8 cellular contexts compared by ENCODE assay signal in the genomic region with DNA sequence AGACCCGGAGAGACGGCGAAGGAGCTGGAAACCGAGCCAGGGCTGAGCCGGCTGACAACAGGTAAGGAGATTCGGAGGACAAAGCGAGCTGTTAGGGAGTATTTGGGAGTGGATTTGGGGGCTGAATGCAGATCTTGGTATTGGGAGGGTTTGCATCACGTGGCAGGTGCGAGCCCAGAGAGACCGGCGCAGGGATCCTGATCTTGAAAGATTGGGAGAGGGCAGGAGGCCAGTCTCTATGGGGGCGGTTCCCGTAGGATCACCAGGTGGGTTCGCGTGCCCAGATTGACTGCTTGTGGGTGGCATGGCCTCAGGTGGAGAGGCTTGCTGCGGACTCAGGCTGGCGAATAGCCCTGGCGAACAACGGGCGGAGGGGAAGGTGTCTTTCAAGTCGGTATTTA. TPM values are rescaled to one million over a fixed set of nuclear protein-coding genes. Genes with fewer than 3 reads are reported as not detected.
DNase-seq lines count a peak whose midpoint lies in the region; ATAC-seq and TF ChIP-seq lines count a peak whose summit lies in the region.

No MANE protein-coding gene starts in this region.

- H3K36me3 Mint-ChIP-seq in CD4-positive, CD25-positive, alpha-beta regulatory T cell = peaks cover 5% of the 10 kb centered on the region

- H3K36me3 ChIP-seq in CD4-positive, CD25-positive, alpha-beta regulatory T cell (ENCODE audit: control insufficient read depth, insufficient read depth, low read length) = no peaks in the 10 kb centered on the region
- peaks cover 0 to 7% of the 10 kb centered on the region in 2 donors for H3K36me3 ChIP-seq in esophagus (ENCODE audit: control insufficient read depth in 2 of 2, insufficient read depth in 2 of 2, low read length in 1 of 2)
- H3K36me3 ChIP-seq in neutrophil = no peaks in the 10 kb centered on the region

- no peaks in the 10 kb centered on the region for H3K27me3 ChIP-seq in CD4-positive, CD25-positive, alpha-beta regulatory T cell (ENCODE audit: control insufficient read depth, insufficient read depth, low read length)
- H3K27me3 ChIP-seq in esophagus (ENCODE audit: control insufficient read depth in 1 of 2, insufficient read depth in 2 of 2, low read length in 2 of 2) (no peaks in the 10 kb centered on the region), neutrophil (peaks cover 78% of the 10 kb centered on the region)

- H3K4me3 ChIP-seq in CD4-positive, CD25-positive, alpha-beta regulatory T cell (ENCODE audit: low read depth, low read length) = no peak overlapping the region
- H3K4me3 ChIP-seq in esophagus (ENCODE audit: low read depth in 1 of 2, low read length in 2 of 2) (peak overlapping the region; percentile 55 to 56), neutrophil (ENCODE audit: low read depth in 1 of 2, low read length in 1 of 2) (peak overlapping the region; percentile 49 to 67)

- peaks cover 4 to 38% (median 19%) of the 10 kb centered on the region in 4 donors for H3K4me1 Mint-ChIP-seq in CD4-positive, CD25-positive, alpha-beta regulatory T cell

- H3K4me3 Mint-ChIP-seq in CD4-positive, CD25-positive, alpha-beta regulatory T cell = peak overlapping the region; percentile 84 to 93 (median 92)

- H3K9me3 Mint-ChIP-seq in CD4-positive, CD25-positive, alpha-beta regulatory T cell = no peaks in the 10 kb centered on the region

- H3K27ac ChIP-seq in CD4-positive, CD25-positive, alpha-beta regulatory T cell (ENCODE audit: insufficient read depth, low read length, poor library complexity, severe bottlenecking) = peak overlapping the region; percentile 63
- H3K27ac ChIP-seq in esophagus (ENCODE audit: low read depth in 2 of 2, low read length in 1 of 2) (peak overlapping the region; percentile 72 to 91), neutrophil (no peak overlapping the region)

- H3K27me3 Mint-ChIP-seq in CD4-positive, CD25-positive, alpha-beta regulatory T cell = peaks cover 12% of the 10 kb centered on the region

- H3K4me1 ChIP-seq in CD4-positive, CD25-positive, alpha-beta regulatory T cell (ENCODE audit: control insufficient read depth, insufficient read depth, low read length, poor library complexity, severe bottlenecking) = peaks cover 25% of the 10 kb centered on the region
- H3K4me1 ChIP-seq in esophagus (ENCODE audit: control insufficient read depth in 2 of 2, insufficient read depth in 2 of 2, low read length in 1 of 2) = peaks cover 0 to 5% of the 10 kb centered on the region in 2 donors
- H3K4me1 ChIP-seq in neutrophil (ENCODE audit: control insufficient read depth in 1 of 2, insufficient read depth in 1 of 2, low read depth in 1 of 2, low read length in 1 of 2) = peaks cover 20 to 22% of the 10 kb centered on the region in 2 experiments

- no peak for ATAC-seq in CD4-positive, CD25-positive, alpha-beta regulatory T cell (ENCODE audit: low read depth in 2 of 2)
- ATAC-seq in GM21423 (IDR thresholded peaks at IDR 0.05; ENCODE audit: unreplicated experiment) (no peak), HG03520 (IDR thresholded peaks at IDR 0.05; ENCODE audit: unreplicated experiment) (no peak)

- peak overlapping the region; percentile 2 to 98 (median 96) for H3K27ac Mint-ChIP-seq in CD4-positive, CD25-positive, alpha-beta regulatory T cell

- no peaks in the 10 kb centered on the region for H3K9me3 ChIP-seq in CD4-positive, CD25-positive, alpha-beta regulatory T cell (ENCODE audit: control insufficient read depth in 2 of 2, low read length in 2 of 2)
- H3K9me3 ChIP-seq in esophagus (ENCODE audit: control insufficient read depth in 2 of 2, insufficient read depth in 1 of 2, low read depth in 1 of 2, low read length in 1 of 2) (no peaks in the 10 kb centered on the region), neutrophil (no peaks in the 10 kb centered on the region)

- 10 to 12% methylated on average over 21 of the region's 21 CpGs for WGBS in esophagus, 2 donors

- DNase-seq in CD4-positive, CD25-positive, alpha-beta regulatory T cell = no peak
- DNase-seq in NCI-H2196 (lab: John Stamatoyannopoulos, UW; ENCODE audit: unreplicated experiment) = peak; percentile 87
- no peak for DNase-seq in NCI-H82 (lab: John Stamatoyannopoulos, UW)
- DNase-seq in NK-92 treated with Interleukin-12 subunit alpha and Interleukin-12 subunit beta, amount 100 ng/mL, for 24 hours (lab: John Stamatoyannopoulos, UW) = no peak

- TF ChIP-seq CTCF in neutrophil (IDR thresholded peaks at IDR 0.05) = no peak

RNA-seq across cellular contexts. Expression of a gene that starts 0.2 kb away (rescaled TPM):
- total RNA-seq in CD4-positive, CD25-positive, alpha-beta regulatory T cell = 2.2 TPM
- polyA plus RNA-seq in CD4-positive, CD25-positive, alpha-beta regulatory T cell = 1 to 10 TPM in 2 of 4 donors, under 1 TPM in 2; 0.56 to 1.3 (median 0.91) TPM
- polyA plus RNA-seq in esophagus = 1 to 10 TPM; 4.9 to 7.3 TPM

RNA-seq across cellular contexts. Expression of a gene that starts 10.0 kb away (rescaled TPM):
- total RNA-seq in CD4-positive, CD25-positive, alpha-beta regulatory T cell = 4.6 TPM
- polyA plus RNA-seq in CD4-positive, CD25-positive, alpha-beta regulatory T cell = 1 to 10 TPM; 2.0 to 6.4 (median 3.5) TPM
- polyA plus RNA-seq in esophagus = 1 to 10 TPM; 5.9 to 8.1 TPM

RNA-seq across cellular contexts. Expression of a gene that starts 11.1 kb away (rescaled TPM):
- 45.3 TPM for total RNA-seq in CD4-positive, CD25-positive, alpha-beta regulatory T cell
- 10 to 100 TPM; 76.9 to 89.4 (median 86.1) TPM for polyA plus RNA-seq in CD4-positive, CD25-positive, alpha-beta regulatory T cell
- polyA plus RNA-seq in esophagus = 100 to 1,000 TPM in 1 of 2 donors, 10 to 100 TPM in 1; 80.0 to 122 TPM

RNA-seq across cellular contexts. Expression of a gene that starts 13.7 kb away (rescaled TPM):
- 119 TPM for total RNA-seq in CD4-positive, CD25-positive, alpha-beta regulatory T cell
- polyA plus RNA-seq in CD4-positive, CD25-positive, alpha-beta regulatory T cell = 10 to 100 TPM; 74.0 to 85.0 (median 76.9) TPM
- polyA plus RNA-seq in esophagus = 100 to 1,000 TPM in 1 of 2 donors, 10 to 100 TPM in 1; 94.3 to 116 TPM

RNA-seq across cellular contexts. Expression of a gene that starts 25.0 kb away (rescaled TPM):
- total RNA-seq in CD4-positive, CD25-positive, alpha-beta regulatory T cell = not detected
- polyA plus RNA-seq in CD4-positive, CD25-positive, alpha-beta regulatory T cell = under 1 TPM; 0.68 to 0.97 (median 0.71) TPM
- polyA plus RNA-seq in esophagus = under 1 TPM; 0.06 to 0.22 TPM
